Comparison of ENCODE assay signal across 1 cellular context in the genomic region with DNA sequence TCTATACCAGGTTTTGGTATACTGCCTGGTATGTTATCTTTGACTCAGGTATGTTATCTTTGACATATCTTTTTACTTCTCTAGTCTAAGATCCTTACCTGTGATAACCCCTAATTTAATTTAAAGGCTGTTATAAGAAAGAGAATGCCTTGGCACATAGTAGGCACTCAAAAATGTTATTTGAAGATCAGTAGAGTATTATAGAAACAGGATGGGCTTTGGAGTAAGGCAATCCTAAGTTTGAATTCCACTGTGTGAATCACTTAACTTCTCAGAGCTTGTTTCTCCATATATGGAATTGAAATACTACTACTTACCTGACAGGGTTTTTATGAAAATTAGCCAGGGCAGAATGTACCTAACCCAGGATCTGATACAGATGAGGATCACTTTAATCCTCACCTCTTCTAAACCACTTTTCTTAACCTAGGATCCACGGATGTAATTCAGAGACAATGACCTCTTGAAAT.
TF ChIP-seq lines count a peak whose summit lies in the region.

No MANE protein-coding gene starts in this region.

TF ChIP-seq in H1, 55 proteins besides CTCF, POLR2A, EP300 and RAD21:
- no peak for TF ChIP-seq RFX5 (IDR thresholded peaks at IDR 0.05; ENCODE audit: borderline replicate concordance, low read depth, low read length)
- TF ChIP-seq RXRA (IDR thresholded peaks at IDR 0.05; ENCODE audit: insufficient read depth, low read depth, low read length), result no peak
- peak; percentile 17; the same call in 1 of the 2 replicates for TF ChIP-seq SRF (IDR thresholded peaks at IDR 0.05; ENCODE audit: low read depth, low read length)
- no peak for TF ChIP-seq TAF7 (optimal IDR thresholded peaks at IDR 0.05; ENCODE audit: borderline replicate concordance, low read depth, low read length)
